ENCODE assay signal across 22 cellular contexts in genomic region chr19:53558404-53558803, GRCh38.
"Had no signal": no experiment of that assay in that cellular context is flagged by ENCODE, and none has a peak within 500 bp of the region (broad histone marks: within the 10 kb centered on the region; RNA-seq: fewer than 3 reads in every experiment).

No MANE protein-coding gene starts in this region.

- H3K27me3 Mint-ChIP-seq: activated naive CD8-positive, alpha-beta T cell treated with anti-CD3 and anti-CD28 coated beads, Interleukin-2, amount 10 ng/mL, durations not matched to agents 7 days and 5 days had no signal

- H3K4me3 ChIP-seq: adrenal gland, Peyer's patch, SJSA1 had no signal

- DNase-seq: activated CD4-positive, alpha-beta T cell treated with anti-CD3 and anti-CD28 coated beads for 4 hours; activated CD4-positive, alpha-beta T cell treated with anti-CD3 and anti-CD28 coated beads, Interleukin-2, amount 50 U/mL, for 48 hours; activated naive CD4-positive, alpha-beta T cell treated with anti-CD3 and anti-CD28 coated beads, Interleukin-2, amount 50 U/mL, for 16 hours; activated naive CD8-positive, alpha-beta T cell treated with anti-CD3 and anti-CD28 coated beads, Interleukin-2, amount 10 ng/mL, durations not matched to agents 7 days and 5 days; activated T-cell treated with anti-CD3 and anti-CD28 coated beads for 4 hours; adrenal gland; anterior cingulate cortex; caudate nucleus; KG1; NCI-H1048; NCI-H146; NCI-H187 treated with DMSO at 0.1 percent for 48 hours; NCI-H2081 treated with DMSO at 0.1 percent for 48 hours; NCI-H446; NCI-H524; Peyer's patch; Right ventricle myocardium superior had no signal

- ATAC-seq: activated CD4-positive, CD25-positive, alpha-beta regulatory T cell treated with anti-CD3 and anti-CD28 coated beads, Interleukin-2, amount 50 U/mL, for 24 hours; SK-N-SH treated with all-trans-retinoic acid at 6 μM for 48 hours had no signal

- H3K27me3 ChIP-seq: adrenal gland, Peyer's patch, SJSA1 had no signal

- H3K27ac Mint-ChIP-seq: activated naive CD8-positive, alpha-beta T cell treated with anti-CD3 and anti-CD28 coated beads, Interleukin-2, amount 10 ng/mL, durations not matched to agents 7 days and 5 days; T-helper 1 cell treated with Interleukin-12 subunit alpha and Interleukin-12 subunit beta and Interleukin-4 antibody, amounts not matched to agents 30 μg/mL and 1 μg/mL, for 36 hours had no signal

- H3K27ac ChIP-seq: adrenal gland, Peyer's patch, RWPE1, SJSA1 had no signal

- H3K9me3 ChIP-seq: adrenal gland, Peyer's patch had no signal

- H3K4me3 Mint-ChIP-seq: activated naive CD8-positive, alpha-beta T cell treated with anti-CD3 and anti-CD28 coated beads, Interleukin-2, amount 10 ng/mL, durations not matched to agents 7 days and 5 days; T-helper 1 cell treated with Interleukin-12 subunit alpha and Interleukin-12 subunit beta and Interleukin-4 antibody, amounts not matched to agents 30 μg/mL and 1 μg/mL, for 36 hours had no signal
